8 cellular contexts compared by ENCODE assay signal in the genomic region with DNA sequence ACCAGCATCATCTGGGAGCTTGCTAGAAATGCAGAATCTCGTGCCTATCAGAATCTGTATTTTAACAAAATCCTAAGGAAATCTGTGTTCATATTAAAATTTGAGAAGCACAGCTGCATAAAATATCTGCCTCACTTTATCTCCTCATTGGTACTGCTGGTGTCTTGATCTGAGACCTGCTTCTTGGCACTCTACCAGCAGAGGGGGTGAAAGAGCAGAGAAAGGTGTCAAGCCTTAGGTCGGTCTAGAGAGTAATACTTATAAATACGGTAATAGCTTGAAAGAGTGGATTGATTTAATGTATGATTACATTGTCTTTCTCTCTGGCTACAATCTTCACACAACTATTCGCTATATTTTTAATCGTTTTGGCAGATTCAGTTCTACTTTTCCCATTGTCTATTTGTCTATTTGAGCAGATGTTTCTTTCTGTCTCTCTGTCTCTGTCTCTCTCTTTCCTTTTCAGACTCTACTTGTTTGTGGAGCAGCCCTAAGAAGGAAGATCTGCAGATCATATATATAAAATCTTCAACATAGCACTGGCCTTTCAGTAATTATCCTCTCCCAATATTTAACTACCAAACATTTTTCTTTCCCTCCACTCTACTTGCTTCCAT.
DNase-seq lines count a peak whose midpoint lies in the region; ATAC-seq lines count a peak whose summit lies in the region.

No MANE protein-coding gene starts in this region.

- peaks cover 4% of the 10 kb centered on the region for H3K4me1 Mint-ChIP-seq in activated naive CD8-positive, alpha-beta T cell treated with anti-CD3 and anti-CD28 coated beads, Interleukin-2, amount 50 U/mL, for 24 hours

- peaks cover 18% of the 10 kb centered on the region for H3K27me3 Mint-ChIP-seq in activated naive CD8-positive, alpha-beta T cell treated with anti-CD3 and anti-CD28 coated beads, Interleukin-2, amount 50 U/mL, for 24 hours

- no peaks in the 10 kb centered on the region for H3K36me3 Mint-ChIP-seq in activated naive CD8-positive, alpha-beta T cell treated with anti-CD3 and anti-CD28 coated beads, Interleukin-2, amount 50 U/mL, for 24 hours (ENCODE audit: low read depth)

- peak; percentile 24 for DNase-seq in NK-92 treated with Interleukin-12 subunit alpha and Interleukin-12 subunit beta, amount 100 ng/mL, for 24 hours (lab: John Stamatoyannopoulos, UW)
- DNase-seq in NK-92 (lab: John Stamatoyannopoulos, UW; ENCODE audit: unreplicated experiment) (no peak), NCI-H1048 (lab: John Stamatoyannopoulos, UW) (peak; percentile 13), SW480 (ENCODE audit: low spot score) (peak; percentile 64), kidney glomerular epithelial cell (lab: John Stamatoyannopoulos, UW) (peak; percentile 76)
- peak; percentile 64 for DNase-seq in activated naive CD8-positive, alpha-beta T cell treated with anti-CD3 and anti-CD28 coated beads, Interleukin-2, amount 50 U/mL, for 24 hours
- peak; percentile 22 to 47 (median 35) for DNase-seq in stimulated activated CD4-positive, alpha-beta T cell treated with anti-CD3 and anti-CD28 coated beads, TNF-alpha, amount 100 ng/mL, for 48 hours (ENCODE audit: low read depth in 3 of 3)

- H3K27ac Mint-ChIP-seq in activated naive CD8-positive, alpha-beta T cell treated with anti-CD3 and anti-CD28 coated beads, Interleukin-2, amount 50 U/mL, for 24 hours, result no peak overlapping the region

- ATAC-seq in HG02642 (IDR thresholded peaks at IDR 0.05; ENCODE audit: poor library complexity, unreplicated experiment), result peak; percentile 99
- peak; percentile 86 for ATAC-seq in activated naive CD8-positive, alpha-beta T cell treated with anti-CD3 and anti-CD28 coated beads, Interleukin-2, amount 50 U/mL, for 24 hours

- H3K4me3 Mint-ChIP-seq in activated naive CD8-positive, alpha-beta T cell treated with anti-CD3 and anti-CD28 coated beads, Interleukin-2, amount 50 U/mL, for 24 hours, result no peak overlapping the region

- H3K9me3 Mint-ChIP-seq in activated naive CD8-positive, alpha-beta T cell treated with anti-CD3 and anti-CD28 coated beads, Interleukin-2, amount 50 U/mL, for 24 hours, result no peaks in the 10 kb centered on the region
